ENCODE assay signal across 13 cellular contexts in genomic region chr7:116438274-116438673, GRCh38.
DNase-seq lines count a peak whose midpoint lies in the region; ATAC-seq and TF ChIP-seq lines count a peak whose summit lies in the region.
"Had no signal": no experiment of that assay in that cellular context is flagged by ENCODE, and none has a peak within 500 bp of the region (broad histone marks: within the 10 kb centered on the region; RNA-seq: fewer than 3 reads in every experiment).

No MANE protein-coding gene starts in this region.

- no peaks in the 10 kb centered on the region for H3K79me2 ChIP-seq in smooth muscle cell (ENCODE audit: low read depth)

- H3K4me2 ChIP-seq in smooth muscle cell, result no peak overlapping the region

- CTCF ChIA-PET in HEK293T (lab: Yijun Ruan, JAX), result no interaction called here

- 65% methylated on average over 2 of the region's 2 CpGs for WGBS in smooth muscle cell (ENCODE audit: low lambda C conversion rate)

- H3K9ac ChIP-seq in smooth muscle cell (ENCODE audit: low read depth), result no peak overlapping the region

- no peaks in the 10 kb centered on the region for H3F3A ChIP-seq in smooth muscle cell (ENCODE audit: low read depth)

- TF ChIP-seq CTCF in VCaP (conservative IDR thresholded peaks at IDR 0.05) (peak; percentile 54), foreskin fibroblast (IDR thresholded peaks at IDR 0.05; ENCODE audit: low read depth, low read length) (peak; percentile 3), smooth muscle cell (IDR thresholded peaks at IDR 0.05; ENCODE audit: borderline replicate concordance, insufficient read depth, poor library complexity, severe bottlenecking) (no peak)

- no peaks in the 10 kb centered on the region for H3K9me3 ChIP-seq in smooth muscle cell (replicated peaks; ENCODE audit: low read depth)
- H3K9me3 ChIP-seq: right atrium auricular region, tibial nerve had no signal

- H2AFZ ChIP-seq in smooth muscle cell (ENCODE audit: low read depth), result no peak overlapping the region

- POLR2A ChIA-PET in HEK293T (lab: Yijun Ruan, JAX), result interaction anchor here (1.1 kb wide), 1 partner anchor 88 kb away, joined by 3 read pairs; no protein-coding TSS in a partner anchor

- peak; percentile 66 for DNase-seq in A172 (ENCODE audit: low spot score)
- peak; percentile 11 for DNase-seq in HEK293T (ENCODE audit: extremely low spot score)
- DNase-seq in foreskin fibroblast, result peak in 1 of 2 donors; percentile 43
- no peak for DNase-seq in HK-2 (ENCODE audit: unreplicated experiment)
- no peak for DNase-seq in smooth muscle cell (lab: John Stamatoyannopoulos, UW; ENCODE audit: unreplicated experiment)
- DNase-seq in nucleus accumbens (lab: John Stamatoyannopoulos, UW), result no peak
- DNase-seq: AML-193, heart left ventricle had no signal

- no peaks in the 10 kb centered on the region for H3K36me3 ChIP-seq in smooth muscle cell (ENCODE audit: low read depth)
- H3K36me3 ChIP-seq: heart left ventricle, right atrium auricular region, tibial nerve had no signal

- H3K27me3 ChIP-seq in smooth muscle cell (ENCODE audit: low read depth), result no peaks in the 10 kb centered on the region
- H3K27me3 ChIP-seq: heart left ventricle, right atrium auricular region, tibial nerve had no signal

- H3K27ac ChIP-seq in VCaP, result no peak overlapping the region
- H3K27ac ChIP-seq in smooth muscle cell (ENCODE audit: low read depth), result no peak overlapping the region
- H3K27ac ChIP-seq: tibial nerve had no signal

- H3K4me3 ChIP-seq in foreskin fibroblast (ENCODE audit: low read depth in 1 of 2, low read length in 2 of 2) (no peak overlapping the region), smooth muscle cell (no peak overlapping the region)
- H3K4me3 ChIP-seq: heart left ventricle, right atrium auricular region, tibial nerve had no signal

- no peaks in the 10 kb centered on the region for H4K20me1 ChIP-seq in smooth muscle cell (ENCODE audit: low read depth)

- H3K4me1 ChIP-seq in smooth muscle cell (ENCODE audit: low read depth), result peaks cover 4% of the 10 kb centered on the region

- no peak for ATAC-seq in GM21526 (IDR thresholded peaks at IDR 0.05; ENCODE audit: low FRiP score, unreplicated experiment)
- ATAC-seq: heart left ventricle, Right ventricle myocardium inferior had no signal

TF ChIP-seq in HEK293T, 16 proteins besides CTCF, POLR2A, EP300 and RAD21:
- no peak for TF ChIP-seq SUZ12 (IDR thresholded peaks at IDR 0.05)
- no peak for TF ChIP-seq SP1 (IDR thresholded peaks at IDR 0.05)
- no peak for TF ChIP-seq ELF4 (IDR thresholded peaks at IDR 0.05)
- no peak for TF ChIP-seq ARNT (IDR thresholded peaks at IDR 0.05)
- no peak for TF ChIP-seq FOXA1 (IDR thresholded peaks at IDR 0.05)
- TF ChIP-seq HDGF (IDR thresholded peaks at IDR 0.05; ENCODE audit: borderline replicate concordance), result no peak
- no peak for TF ChIP-seq ZNF384 (IDR thresholded peaks at IDR 0.05)
- TF ChIP-seq CTBP1 (IDR thresholded peaks at IDR 0.05; ENCODE audit: borderline replicate concordance), result no peak
- no peak for TF ChIP-seq NFRKB (IDR thresholded peaks at IDR 0.05)
- no peak for TF ChIP-seq LEF1 (IDR thresholded peaks at IDR 0.05; ENCODE audit: borderline replicate concordance)
- no peak for TF ChIP-seq TARDBP (IDR thresholded peaks at IDR 0.05)
- TF ChIP-seq FOXM1 (IDR thresholded peaks at IDR 0.05; ENCODE audit: borderline replicate concordance), result no peak

Comparison
In these comparisons a context has a peak if more than half of its experiments do, and no peak if none do; other contexts are left out.
1. DNase-seq: peak in A172 (single experiment) and HEK293T (single experiment); none in HK-2 (single experiment), smooth muscle cell (single experiment) and nucleus accumbens (0 of 56).